ENCODE assay signal across 1 cellular context in the genomic region with DNA sequence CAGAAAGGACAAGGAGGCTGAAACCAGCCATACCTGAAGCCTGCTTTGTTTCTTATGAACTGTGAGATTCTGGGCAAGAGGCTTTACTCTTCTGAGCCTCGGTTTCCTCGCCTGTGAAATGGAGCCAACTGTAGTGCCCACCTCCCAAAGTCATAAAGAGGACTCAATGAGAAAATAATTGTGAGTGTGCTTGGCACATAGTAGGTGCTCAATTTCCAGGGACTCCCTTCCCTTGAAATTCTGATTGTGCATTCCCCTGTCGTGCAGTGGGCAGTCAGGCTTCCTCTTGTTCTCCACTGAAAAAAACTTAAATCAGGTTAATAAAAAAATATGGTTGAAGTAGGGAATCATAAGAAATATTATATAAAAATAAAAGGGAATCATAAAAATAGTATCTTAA.
TF ChIP-seq lines count a peak whose summit lies in the region.

No MANE protein-coding gene starts in this region.

TF ChIP-seq in HepG2, 621 proteins besides CTCF, POLR2A, EP300 and RAD21:
- TF ChIP-seq ZNF329 (CRISPR knock-in tag; IDR thresholded peaks at IDR 0.05; ENCODE audit: low read depth) (peak; percentile 85), ZNF761 (CRISPR knock-in tag; conservative IDR thresholded peaks at IDR 0.05) (no peak)
- TF ChIP-seq, protein P1, sequence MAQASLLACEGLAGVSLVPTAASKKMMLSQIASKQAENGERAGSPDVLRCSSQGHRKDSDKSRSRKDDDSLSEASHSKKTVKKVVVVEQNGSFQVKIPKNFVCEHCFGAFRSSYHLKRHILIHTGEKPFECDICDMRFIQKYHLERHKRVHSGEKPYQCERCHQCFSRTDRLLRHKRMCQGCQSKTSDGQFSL (CRISPR knock-in tag; IDR thresholded peaks at IDR 0.05): no peak
